ENCODE assay signal across 15 cellular contexts in genomic region chr21:27132270-27132669, GRCh38.
DNase-seq lines count a peak whose midpoint lies in the region; ATAC-seq, FAIRE-seq and TF ChIP-seq lines count a peak whose summit lies in the region.
"Had no signal": no experiment of that assay in that cellular context is flagged by ENCODE, and none has a peak within 500 bp of the region (broad histone marks: within the 10 kb centered on the region; RNA-seq: fewer than 3 reads in every experiment).

No MANE protein-coding gene starts in this region.

- no peak overlapping the region for H2AFZ ChIP-seq in HepG2 (ENCODE audit: low read length)

- H3K27ac ChIP-seq in HepG2 (ENCODE audit: extremely low read length, insufficient read depth, low read length) (no peak overlapping the region), right lobe of liver (no peak overlapping the region), coronary artery (no peak overlapping the region)
- H3K27ac ChIP-seq: foreskin keratinocyte, upper lobe of right lung had no signal

- CTCF ChIA-PET in HepG2 (lab: Yijun Ruan, JAX; ENCODE audit: low intra/inter-chr PET ratio, low total read pairs), result no interaction called here

- BruUV-seq in HepG2 (replicated peaks; lab: Mats Ljungman, UMichigan), result no TSS peak

- H3K36me3 ChIP-seq in HepG2 (replicated peaks in 1 of 2; ENCODE audit: control insufficient read depth in 1 of 2, insufficient read depth in 2 of 2, low read length in 2 of 2) (no peaks in the 10 kb centered on the region), right lobe of liver (no peaks in the 10 kb centered on the region), HAP-1 (replicated peaks) (no peaks in the 10 kb centered on the region)
- H3K36me3 ChIP-seq: upper lobe of right lung had no signal

- no peak for DNase-seq in HepG2 (ENCODE audit: low spot score)
- no peak for DNase-seq in right lobe of liver
- peak; percentile 3 for DNase-seq in cerebellar cortex (ENCODE audit: low spot score)
- DNase-seq in kidney glomerular epithelial cell (lab: John Stamatoyannopoulos, UW), result peak; percentile 63
- DNase-seq in HAP-1 (ENCODE audit: low spot score in 2 of 2), result no peak
- DNase-seq in SK-N-DZ (ENCODE audit: low spot score), result no peak
- DNase-seq in coronary artery (ENCODE audit: low spot score), result no peak
- DNase-seq: activated effector memory CD4-positive, alpha-beta T cell treated with Interleukin-2 at 50 U/mL for 16 hours; naive B cell; NCI-H1436 treated with DMSO at 0.1 percent for 48 hours; OCI-M1; upper lobe of right lung had no signal

- intact Hi-C loops in HepG2 (cut with micrococcal nuclease; ENCODE audit: unreplicated experiment) (no loop called here), right lobe of liver (cut with DNase I) (no loop called here)

- H3K27me3 ChIP-seq in HepG2 (ENCODE audit: control insufficient read depth in 1 of 2, insufficient read depth in 2 of 2, low read length in 2 of 2) (no peaks in the 10 kb centered on the region), right lobe of liver (no peaks in the 10 kb centered on the region), HAP-1 (ENCODE audit: low read depth) (0 out of 2 replicates have a peak, but pooled peaks cover 2% of the 10 kb centered on the region)
- H3K27me3 ChIP-seq: foreskin keratinocyte, upper lobe of right lung had no signal

- TF ChIP-seq CTCF in HepG2 (CRISPR knock-in tag; IDR thresholded peaks at IDR 0.05) (no peak), right lobe of liver (IDR thresholded peaks at IDR 0.05) (no peak), coronary artery (IDR thresholded peaks at IDR 0.05) (no peak)

- in situ Hi-C loops in HepG2 (cut with HindIII; ENCODE audit: extremely low pct_ligation_motif_present, low pct_unique_long_range_greater_than_20kb), result no loop called here
- in situ Hi-C loops in HAP-1 (cut with MboI; ENCODE audit: low sequenced_read_pairs), result no loop called here

- H4K20me1 ChIP-seq in HepG2 (ENCODE audit: insufficient read depth, low read length), result no peaks in the 10 kb centered on the region

- H3K4me1 ChIP-seq in HepG2 (ENCODE audit: insufficient read depth, low read length), result no peaks in the 10 kb centered on the region
- no peaks in the 10 kb centered on the region for H3K4me1 ChIP-seq in right lobe of liver
- no peaks in the 10 kb centered on the region for H3K4me1 ChIP-seq in HAP-1
- H3K4me1 ChIP-seq: foreskin keratinocyte, upper lobe of right lung had no signal

- H3K9me3 ChIP-seq in HepG2 (ENCODE audit: low read length) (peaks cover 88% of the 10 kb centered on the region), right lobe of liver (no peaks in the 10 kb centered on the region), HAP-1 (no peaks in the 10 kb centered on the region)
- H3K9me3 ChIP-seq: upper lobe of right lung had no signal

- no peak overlapping the region for H3K4me2 ChIP-seq in HepG2 (ENCODE audit: low read depth, low read length)

- no peak for TF ChIP-seq RAD21 in HepG2 (CRISPR knock-in tag; IDR thresholded peaks at IDR 0.05)

- ATAC-seq in HepG2, result no peak
- no peak for ATAC-seq in right lobe of liver
- ATAC-seq in HG03378 (IDR thresholded peaks at IDR 0.05; ENCODE audit: unreplicated experiment), result no peak
- ATAC-seq: foreskin keratinocyte, upper lobe of right lung had no signal

- POLR2A ChIA-PET in HepG2 (lab: Yijun Ruan, JAX), result no interaction called here

- WGBS in HepG2 (ENCODE audit: low lambda C conversion rate), result 2% methylated on average over 2 of the region's 2 CpGs
- WGBS in right lobe of liver (ENCODE audit: insufficient coverage, low coverage, low lambda C conversion rate, missing lambda C conversion rate), result 53% methylated on average over 2 of the region's 2 CpGs

- no peak overlapping the region for H3K4me3 ChIP-seq in HepG2 (replicated peaks in 1 of 3; ENCODE audit: insufficient read depth in 1 of 3, low read depth in 2 of 3, low read length in 3 of 3)
- H3K4me3 ChIP-seq in right lobe of liver, result no peak overlapping the region
- no peak overlapping the region for H3K4me3 ChIP-seq in HAP-1
- no peak overlapping the region for H3K4me3 ChIP-seq in coronary artery
- H3K4me3 ChIP-seq: upper lobe of right lung had no signal

- no peaks in the 10 kb centered on the region for H3K79me2 ChIP-seq in HepG2 (ENCODE audit: insufficient read depth, low read length)

- no peak overlapping the region for H3K9ac ChIP-seq in HepG2 (ENCODE audit: insufficient read depth, low read depth, low read length)

- FAIRE-seq in HepG2 (lab: Jason Lieb, UNC), result no peak
- FAIRE-seq: A204.1 had no signal

- no peak for TF ChIP-seq EP300 in HepG2 (IDR thresholded peaks at IDR 0.05; ENCODE audit: low read depth in 2 of 2, low read length in 2 of 2)
- no peak for TF ChIP-seq EP300 in HepG2 (CRISPR knock-in tag; IDR thresholded peaks at IDR 0.05; ENCODE audit: borderline replicate concordance)

- TF ChIP-seq POLR2A in HepG2 (IDR thresholded peaks at IDR 0.05; ENCODE audit: insufficient read depth in 1 of 2, low read depth in 2 of 2, low read length in 2 of 2) (no peak), right lobe of liver (IDR thresholded peaks at IDR 0.05) (no peak)

TF ChIP-seq in HepG2, 621 proteins besides CTCF, POLR2A, EP300 and RAD21:
- TF ChIP-seq IRF9 (CRISPR knock-in tag; IDR thresholded peaks at IDR 0.05; ENCODE audit: borderline replicate concordance) (no peak), CEBPB (IDR thresholded peaks at IDR 0.05; ENCODE audit: borderline replicate concordance, low read depth, low read length) (peak; percentile 29; the same call in 1 of the 2 replicates), ZNF296 (CRISPR knock-in tag; conservative IDR thresholded peaks at IDR 0.05) (no peak)

Comparison
In these comparisons a context has a peak if more than half of its experiments do, and no peak if none do; other contexts are left out.
1. DNase-seq: peak in cerebellar cortex (single experiment) and kidney glomerular epithelial cell (single experiment); none in HepG2 (single experiment), right lobe of liver (0 of 3), HAP-1 (0 of 2), SK-N-DZ (single experiment) and coronary artery (single experiment).